ENCODE assay signal across 11 cellular contexts in the genomic region with DNA sequence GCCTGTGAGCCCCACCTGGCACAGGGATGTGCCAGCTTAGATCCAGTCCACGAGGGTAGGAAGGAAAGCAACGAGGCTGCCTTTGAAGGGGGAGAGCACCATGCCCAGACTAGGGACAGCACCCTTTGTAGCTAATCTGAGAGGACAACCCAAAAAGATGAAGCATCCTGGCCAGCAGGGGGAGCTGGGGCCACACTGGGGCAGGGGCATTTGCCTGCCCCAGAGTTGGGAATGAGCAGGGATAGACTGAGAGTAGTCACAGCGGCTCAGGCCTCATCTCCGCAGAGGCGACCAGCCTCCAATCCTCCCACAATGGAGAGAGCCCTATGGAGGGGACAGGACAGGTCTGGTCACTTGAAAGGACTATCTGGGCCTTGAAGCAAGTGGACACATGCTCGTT. TPM values are rescaled to one million over a fixed set of nuclear protein-coding genes. Genes with fewer than 3 reads are reported as not detected.
A peak's percentile ranks its signal among the peaks of the same experiment; 100 is the strongest.
DNase-seq lines count a peak whose midpoint lies in the region; ATAC-seq and TF ChIP-seq lines count a peak whose summit lies in the region.
"Had no signal": no experiment of that assay in that cellular context is flagged by ENCODE, and none has a peak within 500 bp of the region (broad histone marks: within the 10 kb centered on the region; RNA-seq: fewer than 3 reads in every experiment).

No MANE protein-coding gene starts in this region.

- H3K36me3 ChIP-seq in OCI-LY3 (replicated peaks; ENCODE audit: low read depth, low read length) (no peaks in the 10 kb centered on the region), upper lobe of right lung (no peaks in the 10 kb centered on the region)

- H3K27me3 ChIP-seq in OCI-LY3 (ENCODE audit: low read depth, low read length): peaks cover 11% of the 10 kb centered on the region
- H3K27me3 ChIP-seq in upper lobe of right lung: no peaks in the 10 kb centered on the region
- no peaks in the 10 kb centered on the region for H3K27me3 ChIP-seq in CD4-positive, alpha-beta T cell (ENCODE audit: control insufficient read depth, insufficient read depth, low read length)

- peak; percentile 41 for DNase-seq in stimulated activated CD4-positive, alpha-beta T cell treated with anti-CD3 and anti-CD28 coated beads, Interleukin-15, amount 100 ng/mL, for 24 hours
- no peak for DNase-seq in stimulated activated CD4-positive, alpha-beta T cell treated with anti-CD3 and anti-CD28 coated beads, Interleukin-12 subunit alpha, Interleukin-12 subunit beta, amount 100 ng/mL, for 4 hours
- DNase-seq in epithelial cell of esophagus (ENCODE audit: low read depth): peak; percentile 52
- DNase-seq in upper lobe of right lung: no peak
- no peak for DNase-seq in NCI-H446 (lab: John Stamatoyannopoulos, UW)
- no peak for DNase-seq in medulla oblongata (ENCODE audit: extremely low spot score)
- DNase-seq in CD4-positive, alpha-beta T cell: no peak

- H2AFZ ChIP-seq in OCI-LY3 (ENCODE audit: low read depth, low read length): no peak overlapping the region

- H3K4me1 ChIP-seq in OCI-LY3 (ENCODE audit: low read length): no peaks in the 10 kb centered on the region
- no peaks in the 10 kb centered on the region for H3K4me1 ChIP-seq in upper lobe of right lung

- no peaks in the 10 kb centered on the region for H3K4me1 Mint-ChIP-seq in CD4-positive, alpha-beta T cell (ENCODE audit: low read depth)

- H3K36me3 Mint-ChIP-seq in CD4-positive, alpha-beta T cell (ENCODE audit: low read depth): no peaks in the 10 kb centered on the region
- H3K36me3 Mint-ChIP-seq: activated naive CD4-positive, alpha-beta T cell treated with anti-CD3 and anti-CD28 coated beads, Interleukin-2, amount 50 U/mL, for 72 hours had no signal

- intact Hi-C loops in upper lobe of right lung (cut with DNase I): no loop called here
- intact Hi-C loops in CD4-positive, alpha-beta T cell (cut with DNase I, micrococcal nuclease): no loop called here

- H4K20me1 ChIP-seq in OCI-LY3 (ENCODE audit: insufficient read depth, low read length): no peaks in the 10 kb centered on the region

- no peak overlapping the region for H3K4me2 ChIP-seq in OCI-LY3 (ENCODE audit: low read length)

- peak; percentile 34 for ATAC-seq in upper lobe of right lung
- no peak for ATAC-seq in CD4-positive, alpha-beta T cell (ENCODE audit: poor library complexity)

- POLR2A ChIA-PET in CD4-positive, alpha-beta T cell (lab: Charles Lee): no interaction called here

- TF ChIP-seq CTCF in OCI-LY3 (IDR thresholded peaks at IDR 0.05; ENCODE audit: low read depth, low read length) (peak; percentile 62), epithelial cell of esophagus (IDR thresholded peaks at IDR 0.05; ENCODE audit: insufficient read depth, low read depth, low read length, missing control alignments) (peak; percentile 62), upper lobe of right lung (IDR thresholded peaks at IDR 0.05) (peak; percentile 38)
- no peak for TF ChIP-seq CTCF in CD4-positive, alpha-beta T cell (IDR thresholded peaks at IDR 0.05)

- H3K9ac ChIP-seq in OCI-LY3 (ENCODE audit: low read length): no peak overlapping the region

- H3K4me3 Mint-ChIP-seq in CD4-positive, alpha-beta T cell: no peak overlapping the region

- H3K4me3 ChIP-seq in OCI-LY3 (ENCODE audit: low read length) (no peak overlapping the region), epithelial cell of esophagus (ENCODE audit: low read length) (no peak overlapping the region), upper lobe of right lung (no peak overlapping the region)

- peaks cover 8% of the 10 kb centered on the region for H3K27me3 Mint-ChIP-seq in CD4-positive, alpha-beta T cell

- H3K9me3 Mint-ChIP-seq in CD4-positive, alpha-beta T cell: no peaks in the 10 kb centered on the region
- H3K9me3 Mint-ChIP-seq: activated naive CD4-positive, alpha-beta T cell treated with anti-CD3 and anti-CD28 coated beads, Interleukin-2, amount 50 U/mL, for 72 hours had no signal

- no peak overlapping the region for H3K27ac Mint-ChIP-seq in CD4-positive, alpha-beta T cell
- H3K27ac Mint-ChIP-seq: activated naive CD4-positive, alpha-beta T cell treated with anti-CD3 and anti-CD28 coated beads, Interleukin-2, amount 50 U/mL, for 72 hours had no signal

- no peaks in the 10 kb centered on the region for H3K79me2 ChIP-seq in OCI-LY3 (ENCODE audit: low read length)

- H3K27ac ChIP-seq in OCI-LY3 (ENCODE audit: low read length) (no peak overlapping the region), upper lobe of right lung (no peak overlapping the region)
- no peak overlapping the region for H3K27ac ChIP-seq in CD4-positive, alpha-beta T cell (ENCODE audit: low read depth, low read length)

- CTCF ChIA-PET in CD4-positive, alpha-beta T cell (lab: Charles Lee): no interaction called here

- H3K9me3 ChIP-seq in OCI-LY3 (ENCODE audit: insufficient read depth, low read length) (no peaks in the 10 kb centered on the region), upper lobe of right lung (no peaks in the 10 kb centered on the region)
- no peaks in the 10 kb centered on the region for H3K9me3 ChIP-seq in CD4-positive, alpha-beta T cell (ENCODE audit: control insufficient read depth, low read length)

RNA-seq across cellular contexts. Expression of a gene that starts 16.4 kb away (rescaled TPM):
- not detected for total RNA-seq in upper lobe of right lung
- not detected for total RNA-seq in CD4-positive, alpha-beta T cell
- total RNA-seq: activated naive CD4-positive, alpha-beta T cell treated with anti-CD3 and anti-CD28 coated beads, Interleukin-2, amount 50 U/mL, for 72 hours; LHCN-M2; mononuclear cell had no signal

Comparison
In these comparisons a context has a peak if more than half of its experiments do, and no peak if none do; other contexts are left out.
1. DNase-seq: peak in stimulated activated CD4-positive, alpha-beta T cell treated with anti-CD3 and anti-CD28 coated beads, Interleukin-15, amount 100 ng/mL, for 24 hours (single experiment) and epithelial cell of esophagus (single experiment); none in stimulated activated CD4-positive, alpha-beta T cell treated with anti-CD3 and anti-CD28 coated beads, Interleukin-12 subunit alpha, Interleukin-12 subunit beta, amount 100 ng/mL, for 4 hours (single experiment), upper lobe of right lung (single experiment), NCI-H446 (0 of 2), medulla oblongata (single experiment) and CD4-positive, alpha-beta T cell (0 of 10).